Comparison of ENCODE assay signal across 12 cellular contexts in the genomic region with DNA sequence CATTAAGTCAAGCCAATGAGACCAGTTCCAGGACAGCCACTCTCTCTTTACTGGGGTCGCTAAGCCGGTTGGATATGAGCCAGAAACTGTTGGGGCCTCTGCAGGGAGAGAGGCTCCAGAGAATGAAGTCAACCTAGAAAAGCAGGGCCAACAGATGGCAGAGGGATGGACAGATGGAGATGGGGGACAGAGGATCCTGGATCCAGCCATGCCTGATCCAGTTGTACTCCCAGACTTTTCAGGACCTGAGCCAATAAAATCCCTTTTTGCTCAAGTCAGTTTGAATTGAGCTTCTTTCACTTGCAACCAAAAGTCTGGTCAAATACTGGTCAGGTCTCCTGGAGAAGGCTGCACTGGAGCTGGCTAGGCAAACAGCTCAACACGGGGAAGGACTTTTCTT. TPM values are rescaled to one million over a fixed set of nuclear protein-coding genes. Genes with fewer than 3 reads are reported as not detected.
A peak's percentile ranks its signal among the peaks of the same experiment; 100 is the strongest.
DNase-seq lines count a peak whose midpoint lies in the region; ATAC-seq and TF ChIP-seq lines count a peak whose summit lies in the region.
"Had no signal": no experiment of that assay in that cellular context is flagged by ENCODE, and none has a peak within 500 bp of the region (broad histone marks: within the 10 kb centered on the region; RNA-seq: fewer than 3 reads in every experiment).

No MANE protein-coding gene starts in this region.

- H3K27ac Mint-ChIP-seq in CD4-positive, CD25-positive, alpha-beta regulatory T cell: no peak overlapping the region
- no peak overlapping the region for H3K27ac Mint-ChIP-seq in natural killer cell
- H3K27ac Mint-ChIP-seq: memory B cell had no signal

- H3K9me3 ChIP-seq in CD4-positive, CD25-positive, alpha-beta regulatory T cell (ENCODE audit: control insufficient read depth in 2 of 2, low read length in 2 of 2): no peaks in the 10 kb centered on the region
- no peaks in the 10 kb centered on the region for H3K9me3 ChIP-seq in breast epithelium

- peaks cover 23% of the 10 kb centered on the region for H3K27me3 Mint-ChIP-seq in CD4-positive, CD25-positive, alpha-beta regulatory T cell
- H3K27me3 Mint-ChIP-seq in natural killer cell (ENCODE audit: low read depth in 2 of 2): peaks cover 3 to 7% of the 10 kb centered on the region in 2 donors
- H3K27me3 Mint-ChIP-seq: memory B cell had no signal

- TF ChIP-seq POLR2A in breast epithelium (IDR thresholded peaks at IDR 0.05) (no peak), lower leg skin (IDR thresholded peaks at IDR 0.05) (no peak)

- no peak for ATAC-seq in CD4-positive, CD25-positive, alpha-beta regulatory T cell (ENCODE audit: low read depth in 2 of 2)
- ATAC-seq in natural killer cell: no peak
- no peak for ATAC-seq in HG02763 (IDR thresholded peaks at IDR 0.05; ENCODE audit: unreplicated experiment)

- DNase-seq in CD4-positive, CD25-positive, alpha-beta regulatory T cell: no peak
- DNase-seq in NCI-H446 treated with DMSO at 0.1 percent for 48 hours (lab: John Stamatoyannopoulos, UW): peak; percentile 52
- no peak for DNase-seq in breast epithelium (ENCODE audit: low spot score in 2 of 2)
- no peak for DNase-seq in natural killer cell
- no peak for DNase-seq in lower leg skin (ENCODE audit: low spot score in 2 of 2)
- no peak for DNase-seq in OCI-M1 (lab: John Stamatoyannopoulos, UW)
- no peak for DNase-seq in epidermal melanocyte (ENCODE audit: insufficient read length, low spot score)
- DNase-seq: dorsolateral prefrontal cortex; NK-92 treated with Interleukin-12 subunit alpha and Interleukin-12 subunit beta, amount 100 ng/mL, for 24 hours; stimulated activated CD4-positive, alpha-beta T cell treated with anti-CD3 and anti-CD28 coated beads, Interleukin-2, amount 100 ng/mL, for 48 hours had no signal

- H3K36me3 Mint-ChIP-seq in CD4-positive, CD25-positive, alpha-beta regulatory T cell: no peaks in the 10 kb centered on the region
- no peaks in the 10 kb centered on the region for H3K36me3 Mint-ChIP-seq in natural killer cell

- peaks cover 0 to 28% (median 6%) of the 10 kb centered on the region in 4 donors for H3K4me1 Mint-ChIP-seq in CD4-positive, CD25-positive, alpha-beta regulatory T cell
- peaks cover 51 to 65% of the 10 kb centered on the region in 2 donors for H3K4me1 Mint-ChIP-seq in natural killer cell

- peak overlapping the region in 3 of 4 donors; percentile 27 to 76 (median 56) for H3K4me3 Mint-ChIP-seq in CD4-positive, CD25-positive, alpha-beta regulatory T cell
- peak overlapping the region; percentile 94 for H3K4me3 Mint-ChIP-seq in natural killer cell

- H3K27me3 ChIP-seq in CD4-positive, CD25-positive, alpha-beta regulatory T cell (ENCODE audit: control insufficient read depth, insufficient read depth, low read length): peaks cover 5% of the 10 kb centered on the region
- no peaks in the 10 kb centered on the region for H3K27me3 ChIP-seq in breast epithelium
- H3K27me3 ChIP-seq: dorsolateral prefrontal cortex had no signal

- no peaks in the 10 kb centered on the region for H3K9me3 Mint-ChIP-seq in CD4-positive, CD25-positive, alpha-beta regulatory T cell
- H3K9me3 Mint-ChIP-seq in natural killer cell: no peaks in the 10 kb centered on the region

- intact Hi-C loops in breast epithelium (cut with DNase I; ENCODE audit: low total_unique reads) (loop anchor here (5.0 kb wide), 1 partner anchor 312 kb away; no protein-coding TSS in a partner anchor), natural killer cell (cut with micrococcal nuclease) (no loop called here), lower leg skin (cut with DNase I; ENCODE audit: low total_unique reads) (no loop called here)

- H3K36me3 ChIP-seq in CD4-positive, CD25-positive, alpha-beta regulatory T cell (ENCODE audit: control insufficient read depth, insufficient read depth, low read length): no peaks in the 10 kb centered on the region
- H3K36me3 ChIP-seq in breast epithelium: no peaks in the 10 kb centered on the region

- no peak overlapping the region for H3K27ac ChIP-seq in CD4-positive, CD25-positive, alpha-beta regulatory T cell (ENCODE audit: insufficient read depth, low read length, poor library complexity, severe bottlenecking)
- peak overlapping the region; percentile 78 to 84 for H3K27ac ChIP-seq in breast epithelium

- WGBS in lower leg skin, 2 donors: 47 to 51% methylated on average over 3 of the region's 3 CpGs

- no peak overlapping the region for H3K4me3 ChIP-seq in CD4-positive, CD25-positive, alpha-beta regulatory T cell (ENCODE audit: low read depth, low read length)
- H3K4me3 ChIP-seq in breast epithelium (peak overlapping the region in 2 of 3 donors; percentile 72 to 88), lower leg skin (ENCODE audit: low read depth, poor library complexity, severe bottlenecking) (no peak overlapping the region)

- TF ChIP-seq CTCF in breast epithelium (IDR thresholded peaks at IDR 0.05) (no peak), natural killer cell (IDR thresholded peaks at IDR 0.05) (no peak), lower leg skin (IDR thresholded peaks at IDR 0.05) (no peak)

- H3K4me1 ChIP-seq in CD4-positive, CD25-positive, alpha-beta regulatory T cell (ENCODE audit: control insufficient read depth, insufficient read depth, low read length, poor library complexity, severe bottlenecking): peaks cover 11% of the 10 kb centered on the region
- no peaks in the 10 kb centered on the region for H3K4me1 ChIP-seq in breast epithelium

RNA-seq across cellular contexts. Expression of a gene that starts 2.2 kb away (rescaled TPM):
- 2.0 TPM for total RNA-seq in CD4-positive, CD25-positive, alpha-beta regulatory T cell
- polyA plus RNA-seq in CD4-positive, CD25-positive, alpha-beta regulatory T cell: 1 to 10 TPM in 3 of 4 donors, under 1 TPM in 1; 0.85 to 3.2 (median 2.5) TPM
- 100 to 1,000 TPM; 149 to 230 (median 157) TPM for total RNA-seq in breast epithelium
- total RNA-seq in natural killer cell: 10 to 100 TPM in 2 of 3 donors, 1 to 10 TPM in 1; 8.7 to 17.2 (median 10.4) TPM
- total RNA-seq in lower leg skin: 100 to 1,000 TPM; 299 to 488 (median 404) TPM

Comparison
In these comparisons a context has a peak if more than half of its experiments do, and no peak if none do; other contexts are left out.
1. H3K4me3 ChIP-seq: peak in breast epithelium (2 of 3); none in CD4-positive, CD25-positive, alpha-beta regulatory T cell (single experiment) and lower leg skin (single experiment).
2. RNA of a gene that starts 2.2 kb away (total RNA-seq): 299 to 488 TPM in lower leg skin and 149 to 230 TPM in breast epithelium; 8.7 to 17.2 TPM in natural killer cell and 2.0 TPM in CD4-positive, CD25-positive, alpha-beta regulatory T cell (single experiment); every median in the first group is over 4 times any median in the second.